In the genomic region with DNA sequence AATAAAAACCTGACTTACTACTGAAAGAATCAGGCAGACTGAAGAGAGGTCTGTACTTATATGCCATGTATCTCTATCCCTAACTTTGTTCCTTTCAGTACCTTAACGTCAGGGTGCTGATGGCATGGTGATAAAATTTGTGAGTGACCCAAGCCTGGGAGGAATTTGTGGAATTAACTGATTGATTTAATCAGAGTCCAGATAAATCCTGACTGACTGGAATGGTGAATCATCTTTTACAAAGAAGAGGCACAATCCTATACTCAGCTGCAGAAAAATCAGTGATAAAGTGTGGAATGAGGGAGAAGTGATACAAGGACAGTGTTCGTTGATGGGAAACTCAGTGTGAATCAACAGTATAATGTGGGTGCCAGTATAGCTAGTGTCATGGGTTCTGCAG, we compare ENCODE assay signal across 18 cellular contexts. TPM values are rescaled to one million over a fixed set of nuclear protein-coding genes. Genes with fewer than 3 reads are reported as not detected.
DNase-seq lines count a peak whose midpoint lies in the region; ATAC-seq, FAIRE-seq and TF ChIP-seq lines count a peak whose summit lies in the region.
"Had no signal": no experiment of that assay in that cellular context is flagged by ENCODE, and none has a peak within 500 bp of the region (broad histone marks: within the 10 kb centered on the region; RNA-seq: fewer than 3 reads in every experiment).

No MANE protein-coding gene starts in this region.

- intact Hi-C loops in HepG2 (cut with micrococcal nuclease; ENCODE audit: unreplicated experiment) = loop anchor here (10.0 kb wide), 1 partner anchor 165 kb away; the partner anchor contains the start of gene NFYB
- intact Hi-C loops in Right ventricle myocardium inferior (cut with DNase I) = no loop called here

- peaks cover 4% of the 10 kb centered on the region; the same call in 1 of the 2 replicates for H4K20me1 ChIP-seq in HepG2 (ENCODE audit: insufficient read depth, low read length)

- no peak for TF ChIP-seq POLR2A in HepG2 (IDR thresholded peaks at IDR 0.05; ENCODE audit: insufficient read depth in 1 of 2, low read depth in 2 of 2, low read length in 2 of 2)

- H3K4me3 ChIP-seq in HepG2 (replicated peaks in 1 of 3; ENCODE audit: insufficient read depth in 1 of 3, low read depth in 2 of 3, low read length in 3 of 3) = no peak overlapping the region
- H3K4me3 ChIP-seq: GM23338, vagina had no signal

- no peak for FAIRE-seq in HepG2 (lab: Jason Lieb, UNC)
- FAIRE-seq: GM18507 had no signal

- 88% methylated on average over 2 of the region's 2 CpGs for WGBS in HepG2 (ENCODE audit: low lambda C conversion rate)

- H3K79me2 ChIP-seq in HepG2 (ENCODE audit: insufficient read depth, low read length) = peaks cover 91% of the 10 kb centered on the region

- H3K27me3 Mint-ChIP-seq in HFFc6 (ENCODE audit: insufficient read depth) = peaks cover 2% of the 10 kb centered on the region; the same call in 1 of the 2 replicates
- H3K27me3 Mint-ChIP-seq: effector memory CD8-positive, alpha-beta T cell had no signal

- peak overlapping the region; percentile 71 for H3K27ac Mint-ChIP-seq in HFFc6

- H3K27ac ChIP-seq in HepG2 (ENCODE audit: extremely low read length, insufficient read depth, low read length) = no peak overlapping the region
- H3K27ac ChIP-seq: vagina, VCaP had no signal

- no peak overlapping the region for H2AFZ ChIP-seq in HepG2 (ENCODE audit: low read length)
- H2AFZ ChIP-seq: GM23338 had no signal

- in situ Hi-C loops in HepG2 (cut with HindIII; ENCODE audit: extremely low pct_ligation_motif_present, low pct_unique_long_range_greater_than_20kb) = no loop called here

- ATAC-seq in HepG2 = no peak
- no peak for ATAC-seq in Right ventricle myocardium inferior
- ATAC-seq in GM19397 (IDR thresholded peaks at IDR 0.05; ENCODE audit: unreplicated experiment) = no peak
- no peak for ATAC-seq in GM18502 (IDR thresholded peaks at IDR 0.05; ENCODE audit: poor library complexity, unreplicated experiment)
- ATAC-seq: effector memory CD8-positive, alpha-beta T cell; GM23338 had no signal

- H3K4me1 Mint-ChIP-seq in HFFc6 (ENCODE audit: low read depth) = peaks cover 65% of the 10 kb centered on the region

- peaks cover 0 to 22% of the 10 kb centered on the region in 2 experiments; a peak in 1 of 5 replicates for H3K36me3 ChIP-seq in HepG2 (replicated peaks in 1 of 2; ENCODE audit: control insufficient read depth in 1 of 2, insufficient read depth in 2 of 2, low read length in 2 of 2)

- H3K9ac ChIP-seq in HepG2 (ENCODE audit: insufficient read depth, low read depth, low read length) = no peak overlapping the region

- H3K9me3 Mint-ChIP-seq in HFFc6 = no peaks in the 10 kb centered on the region
- H3K9me3 Mint-ChIP-seq: effector memory CD8-positive, alpha-beta T cell; GM23338 had no signal

- TF ChIP-seq EP300 in HepG2 (IDR thresholded peaks at IDR 0.05; ENCODE audit: low read depth in 2 of 2, low read length in 2 of 2) = no peak
- no peak for TF ChIP-seq EP300 in HepG2 (CRISPR knock-in tag; IDR thresholded peaks at IDR 0.05; ENCODE audit: borderline replicate concordance)

- no peaks in the 10 kb centered on the region; a peak in 1 of 5 replicates for H3K27me3 ChIP-seq in HepG2 (ENCODE audit: control insufficient read depth in 1 of 2, insufficient read depth in 2 of 2, low read length in 2 of 2)
- H3K27me3 ChIP-seq: vagina had no signal

- DNase-seq in AG20443 (ENCODE audit: low spot score) = peak; percentile 14
- peak; percentile 80 for DNase-seq in HFFc6
- peak; percentile 7 for DNase-seq in amniotic stem cell (lab: John Stamatoyannopoulos, UW)
- no peak for DNase-seq in HepG2 (ENCODE audit: low spot score)
- no peak for DNase-seq in activated CD8-positive, alpha-beta memory T cell treated with anti-CD3 and anti-CD28 coated beads, Interleukin-2, amount 50 U/mL, for 4 hours
- DNase-seq in Right ventricle myocardium inferior (ENCODE audit: missing footprints) = no peak
- DNase-seq: activated CD8-positive, alpha-beta memory T cell treated with anti-CD3 and anti-CD28 coated beads, Interleukin-2, amount 50 U/mL, for 48 hours; C1 segment of cervical spinal cord; effector memory CD8-positive, alpha-beta T cell; kidney glomerular epithelial cell; NCI-H774; SHP77 treated with DMSO at 0.1 percent for 48 hours had no signal

- H3K4me3 Mint-ChIP-seq in HFFc6 = peak overlapping the region; percentile 63
- H3K4me3 Mint-ChIP-seq: GM23338 had no signal

- H3K9me3 ChIP-seq in HepG2 (ENCODE audit: low read length) = no peaks in the 10 kb centered on the region
- H3K9me3 ChIP-seq: vagina had no signal

- POLR2A ChIA-PET in HepG2 (lab: Yijun Ruan, JAX) = interaction anchor here (1.4 to 1.8 kb wide), 2 partner anchors 15 to 39 kb away, joined by 3 to 5 read pairs; partner anchors contain the start of gene HSP90B1

- CTCF ChIA-PET in HepG2 (lab: Yijun Ruan, JAX; ENCODE audit: low intra/inter-chr PET ratio, low total read pairs) = no interaction called here

- BruUV-seq in HepG2 (replicated peaks; lab: Mats Ljungman, UMichigan) = no TSS peak

- peaks cover 42% of the 10 kb centered on the region for H3K4me1 ChIP-seq in HepG2 (ENCODE audit: insufficient read depth, low read length)

- H3K4me2 ChIP-seq in HepG2 (ENCODE audit: low read depth, low read length) = 0 out of 2 replicates have a peak overlapping the region, but pooled peaks have one; percentile 26
- H3K4me2 ChIP-seq: GM23338 had no signal

- TF ChIP-seq RAD21 in HepG2 (CRISPR knock-in tag; IDR thresholded peaks at IDR 0.05) = no peak

- peaks cover 27% of the 10 kb centered on the region for H3K36me3 Mint-ChIP-seq in HFFc6 (ENCODE audit: low read depth)

- TF ChIP-seq CTCF in HFFc6 (IDR thresholded peaks at IDR 0.05) (no peak), HepG2 (CRISPR knock-in tag; IDR thresholded peaks at IDR 0.05) (no peak)

TF ChIP-seq in HepG2, 621 proteins besides CTCF, POLR2A, EP300 and RAD21 (continues in another document):
- TF ChIP-seq ZNF691 (CRISPR knock-in tag; IDR thresholded peaks at IDR 0.05; ENCODE audit: borderline replicate concordance, low read depth) = no peak

RNA-seq across cellular contexts. Expression of gene TDG, which starts 3.7 kb away (rescaled TPM):
- 10 to 100 TPM; 13.9 to 19.7 (median 16.0) TPM for total RNA-seq in HFFc6 (2021; fragmentation: NEBNext Ultra II Directional; extraction: Animal tissue kit (Norgen Biotek cat#: 25700))
- 19.5 and 24.0 TPM in 2 replicates for total RNA-seq in HepG2 (2016; rRNA removed; fragmentation: Illumina TruSeq; extraction: Trizol)
- total RNA-seq in HepG2 (2016; cell fraction: cytosol; rRNA removed; fragmentation: Illumina TruSeq; extraction: Trizol; ENCODE audit: low read depth) = 11.8 and 12.8 TPM in 2 replicates
- total RNA-seq in HepG2 (2016; cell fraction: insoluble cytoplasmic fraction; rRNA removed; fragmentation: Illumina TruSeq; extraction: Trizol) = 20.9 and 24.6 TPM in 2 replicates
- total RNA-seq in HepG2 (2016; cell fraction: membrane; rRNA removed; fragmentation: Illumina TruSeq; extraction: Trizol) = 7.4 TPM in 2 replicates
- 25.3 and 26.6 TPM in 2 replicates for total RNA-seq in HepG2 (2016; cell fraction: nucleus; rRNA removed; fragmentation: Illumina TruSeq; extraction: Trizol)
- 12.7 and 14.2 TPM in 2 replicates for polyA plus RNA-seq in HepG2 (2011; rRNA removed)
- 4.6 and 6.2 TPM in 2 replicates for polyA plus RNA-seq in HepG2 (2011; cell fraction: cytosol; rRNA removed)
- 15.3 and 21.4 TPM in 2 replicates for polyA plus RNA-seq in HepG2 (2011; cell fraction: nucleus; rRNA removed)
- 14.2 and 14.6 TPM in 2 replicates for polyA plus RNA-seq in HepG2 (2012)
- polyA plus RNA-seq in HepG2 (2016; cell fraction: cytosol; fragmentation: Illumina TruSeq; extraction: Trizol; ENCODE audit: low read depth) = 0.63 and 0.67 TPM in 2 replicates
- 22.2 and 22.3 TPM in 2 replicates for polyA plus RNA-seq in HepG2 (2016; cell fraction: insoluble cytoplasmic fraction; fragmentation: Illumina TruSeq; extraction: Trizol; ENCODE audit: low read depth)
- polyA plus RNA-seq in HepG2 (2016; cell fraction: membrane; fragmentation: Illumina TruSeq; extraction: Trizol; ENCODE audit: low read depth) = 2.8 and 3.2 TPM in 2 replicates
- 35.4 and 37.9 TPM in 2 replicates for polyA plus RNA-seq in HepG2 (2016; cell fraction: nucleus; fragmentation: Illumina TruSeq; extraction: Trizol; ENCODE audit: insufficient read depth, low read depth)
- 4.8 and 13.4 TPM in 2 replicates for polyA minus RNA-seq in HepG2 (2011; rRNA and poly(A)+ RNA removed; ENCODE audit: low replicate concordance)
- 7.5 and 7.9 TPM in 2 replicates for polyA minus RNA-seq in HepG2 (2011; cell fraction: cytosol; rRNA and poly(A)+ RNA removed)
- 37.8 and 39.1 TPM in 2 replicates for polyA minus RNA-seq in HepG2 (2011; cell fraction: nucleus; rRNA and poly(A)+ RNA removed)
- total RNA-seq in Right ventricle myocardium inferior = 9.7 TPM

RNA-seq across cellular contexts. Expression of gene HSP90B1, which starts 39.2 kb away (rescaled TPM):
- total RNA-seq in HFFc6 (2021; fragmentation: NEBNext Ultra II Directional; extraction: Animal tissue kit (Norgen Biotek cat#: 25700)) = 1,000 to 10,000 TPM; 1,001 to 1,318 (median 1,069) TPM
- total RNA-seq in HepG2 (2016; rRNA removed; fragmentation: Illumina TruSeq; extraction: Trizol) (496 and 954 TPM in 2 replicates), Right ventricle myocardium inferior (402 TPM)
- total RNA-seq in HepG2 (2016; cell fraction: cytosol; rRNA removed; fragmentation: Illumina TruSeq; extraction: Trizol; ENCODE audit: low read depth) = 47.0 and 69.8 TPM in 2 replicates
- total RNA-seq in HepG2 (2016; cell fraction: insoluble cytoplasmic fraction; rRNA removed; fragmentation: Illumina TruSeq; extraction: Trizol) = 468 and 962 TPM in 2 replicates
- total RNA-seq in HepG2 (2016; cell fraction: membrane; rRNA removed; fragmentation: Illumina TruSeq; extraction: Trizol) = 69.5 and 84.4 TPM in 2 replicates
- 1,047 and 1,178 TPM in 2 replicates for total RNA-seq in HepG2 (2016; cell fraction: nucleus; rRNA removed; fragmentation: Illumina TruSeq; extraction: Trizol)
- 621 and 800 TPM in 2 replicates for polyA plus RNA-seq in HepG2 (2011; rRNA removed)
- 280 and 440 TPM in 2 replicates for polyA plus RNA-seq in HepG2 (2011; cell fraction: cytosol; rRNA removed)
- polyA plus RNA-seq in HepG2 (2011; cell fraction: nucleus; rRNA removed) = 376 and 536 TPM in 2 replicates
- 1,055 and 1,205 TPM in 2 replicates for polyA plus RNA-seq in HepG2 (2012)
- 44.1 and 50.8 TPM in 2 replicates for polyA plus RNA-seq in HepG2 (2016; cell fraction: cytosol; fragmentation: Illumina TruSeq; extraction: Trizol; ENCODE audit: low read depth)
- polyA plus RNA-seq in HepG2 (2016; cell fraction: insoluble cytoplasmic fraction; fragmentation: Illumina TruSeq; extraction: Trizol; ENCODE audit: low read depth) = 498 and 522 TPM in 2 replicates
- 50.1 and 59.6 TPM in 2 replicates for polyA plus RNA-seq in HepG2 (2016; cell fraction: membrane; fragmentation: Illumina TruSeq; extraction: Trizol; ENCODE audit: low read depth)
- polyA plus RNA-seq in HepG2 (2016; cell fraction: nucleus; fragmentation: Illumina TruSeq; extraction: Trizol; ENCODE audit: insufficient read depth, low read depth) = 1,450 and 1,620 TPM in 2 replicates
- 80.4 and 149 TPM in 2 replicates for polyA minus RNA-seq in HepG2 (2011; rRNA and poly(A)+ RNA removed; ENCODE audit: low replicate concordance)
- 307 and 357 TPM in 2 replicates for polyA minus RNA-seq in HepG2 (2011; cell fraction: cytosol; rRNA and poly(A)+ RNA removed)
- 422 and 476 TPM in 2 replicates for polyA minus RNA-seq in HepG2 (2011; cell fraction: nucleus; rRNA and poly(A)+ RNA removed)

Comparison
In these comparisons a context has a peak if more than half of its experiments do, and no peak if none do; other contexts are left out.
1. DNase-seq: peak in AG20443 (single experiment), HFFc6 (single experiment) and amniotic stem cell (single experiment); none in HepG2 (single experiment), activated CD8-positive, alpha-beta memory T cell treated with anti-CD3 and anti-CD28 coated beads, Interleukin-2, amount 50 U/mL, for 4 hours (single experiment) and Right ventricle myocardium inferior (single experiment).